Comparison of ENCODE assay signal across 23 cellular contexts in the genomic region with DNA sequence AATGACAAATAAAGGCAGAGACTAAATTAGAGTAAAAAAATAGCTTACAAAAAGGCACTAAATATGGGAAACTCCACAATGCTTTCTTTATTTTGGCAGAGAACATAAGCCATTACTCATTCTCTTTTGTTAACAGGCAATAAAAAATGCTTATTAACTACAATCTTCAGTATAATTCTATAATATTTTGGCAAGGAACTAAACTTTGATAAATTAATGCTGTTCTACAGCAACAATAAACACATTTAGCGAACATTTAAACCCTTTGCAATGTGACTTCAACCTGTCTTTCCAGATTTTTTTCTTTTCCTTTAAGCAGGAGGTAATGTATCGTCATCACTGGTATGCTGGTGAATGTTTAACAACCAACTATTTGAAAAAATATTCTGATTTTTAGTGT. TPM values are rescaled to one million over a fixed set of nuclear protein-coding genes. Genes with fewer than 3 reads are reported as not detected.
DNase-seq lines count a peak whose midpoint lies in the region; ATAC-seq, FAIRE-seq and TF ChIP-seq lines count a peak whose summit lies in the region.
"Had no signal": no experiment of that assay in that cellular context is flagged by ENCODE, and none has a peak within 500 bp of the region (broad histone marks: within the 10 kb centered on the region; RNA-seq: fewer than 3 reads in every experiment).

No MANE protein-coding gene starts in this region.

- POLR2A ChIA-PET in Panc1 (lab: Charles Lee) = no interaction called here

- H3K4me3 ChIP-seq in Panc1 (ENCODE audit: low read depth in 2 of 2, low read length in 2 of 2) (no peak overlapping the region), fibroblast of the aortic adventitia (ENCODE audit: low read depth, low read length) (no peak overlapping the region), retinal pigment epithelial cell (ENCODE audit: low read length) (no peak overlapping the region), adrenal gland (no peak overlapping the region), BE2C (ENCODE audit: low read depth, low read length) (no peak overlapping the region)
- H3K4me3 ChIP-seq: left lung, Peyer's patch had no signal

- no TSS peak for BruUV-seq in Panc1 (replicated peaks; lab: Mats Ljungman, UMichigan)

- intact Hi-C loops in Panc1 (cut with micrococcal nuclease; ENCODE audit: unreplicated experiment) (no loop called here), adrenal gland (cut with DNase I) (no loop called here)

- CTCF ChIA-PET in Panc1 (lab: Charles Lee) = no interaction called here

- H3K27me3 ChIP-seq in Panc1 (ENCODE audit: control insufficient read depth, insufficient read depth, low read length) (no peaks in the 10 kb centered on the region), adrenal gland (no peaks in the 10 kb centered on the region), BE2C (no peaks in the 10 kb centered on the region)
- H3K27me3 ChIP-seq: left lung, Peyer's patch had no signal

- H3K4me1 ChIP-seq in Panc1 (ENCODE audit: control insufficient read depth, insufficient read depth, low read length) = no peaks in the 10 kb centered on the region
- no peaks in the 10 kb centered on the region for H3K4me1 ChIP-seq in adrenal gland (replicated peaks in 1 of 2)
- H3K4me1 ChIP-seq in BE2C = no peaks in the 10 kb centered on the region
- H3K4me1 ChIP-seq: left lung had no signal

- TF ChIP-seq POLR2A in adrenal gland (IDR thresholded peaks at IDR 0.05) = no peak

- no peak for ATAC-seq in Panc1
- ATAC-seq: esophagus mucosa, HepG2, left lung had no signal

- FAIRE-seq in GM19239 (lab: Jason Lieb, UNC) = peak; percentile 40
- FAIRE-seq: HepG2 had no signal

- WGBS in adrenal gland, 4 donors = 58 to 69% (median 59%) methylated on average over 2 of the region's 2 CpGs

- in situ Hi-C loops in Panc1 (cut with HindIII; ENCODE audit: low pct_unique_long_range_greater_than_20kb, low sequenced_read_pairs) = no loop called here

- DNase-seq in GM19239 (ENCODE audit: insufficient read length, low spot score) = no peak
- DNase-seq in Panc1 (ENCODE audit: low read depth, low spot score) = no peak
- peak; percentile 53 for DNase-seq in fibroblast of the aortic adventitia (ENCODE audit: low read depth)
- DNase-seq in retinal pigment epithelial cell (ENCODE audit: low read depth) = peak; percentile 26
- DNase-seq in adrenal gland = no peak
- no peak for DNase-seq in BE2C
- no peak for DNase-seq in NCI-H82 (lab: John Stamatoyannopoulos, UW)
- DNase-seq in NCI-H2107 (lab: John Stamatoyannopoulos, UW) = no peak
- DNase-seq: activated CD4-positive, alpha-beta T cell treated with anti-CD3 and anti-CD28 coated beads, Interleukin-2, amount 50 U/mL, for 4 hours; activated gamma-delta T cell treated with Interleukin-2 at 50 U/mL for 16 hours; amniotic stem cell; left lung; midbrain; NCI-H146; Peyer's patch; stimulated activated CD4-positive, alpha-beta T cell treated with anti-CD3 and anti-CD28 coated beads, Interleukin-12 subunit alpha, Interleukin-12 subunit beta, amount 100 ng/mL, for 4 hours had no signal

- TF ChIP-seq CTCF in Panc1 (IDR thresholded peaks at IDR 0.05) (no peak), fibroblast of the aortic adventitia (IDR thresholded peaks at IDR 0.05; ENCODE audit: insufficient read depth, low read length) (no peak), retinal pigment epithelial cell (conservative IDR thresholded peaks at IDR 0.05; ENCODE audit: low read depth, low read length) (no peak), adrenal gland (IDR thresholded peaks at IDR 0.05) (no peak), BE2C (IDR thresholded peaks at IDR 0.05; ENCODE audit: low read depth, low read length) (no peak)

- H3K9me3 ChIP-seq in Panc1 (ENCODE audit: control insufficient read depth, insufficient read depth, low read depth, low read length) (no peaks in the 10 kb centered on the region), adrenal gland (replicated peaks in 1 of 3) (no peaks in the 10 kb centered on the region), BE2C (no peaks in the 10 kb centered on the region)
- H3K9me3 ChIP-seq: left lung, Peyer's patch had no signal

- H3K36me3 ChIP-seq in Panc1 (ENCODE audit: control insufficient read depth, insufficient read depth, low read length) (no peaks in the 10 kb centered on the region), adrenal gland (replicated peaks in 1 of 2) (no peaks in the 10 kb centered on the region), BE2C (no peaks in the 10 kb centered on the region)
- H3K36me3 ChIP-seq: left lung, Peyer's patch had no signal

- H3K27ac ChIP-seq in Panc1 (ENCODE audit: low read length) (peak overlapping the region; percentile 66; the same call in 1 of the 2 replicates), adrenal gland (no peak overlapping the region)
- H3K27ac ChIP-seq: left lung, Peyer's patch had no signal

RNA-seq across cellular contexts. Expression of gene POU1F1, which starts 42.2 kb away (rescaled TPM):
- total RNA-seq in Panc1 (2021; ENCODE audit: unreplicated experiment) (not detected), fibroblast of the aortic adventitia (ENCODE audit: low replicate concordance) (not detected in 2 replicates), adrenal gland (not detected)
- polyA plus RNA-seq in Panc1 (2012; ENCODE audit: insufficient read length) = not detected
- polyA plus RNA-seq in adrenal gland = not detected
- polyA plus RNA-seq in BE2C (2012; ENCODE audit: insufficient read depth, insufficient read length, low read depth) = not detected
- total RNA-seq: esophagus mucosa; glomerular endothelial cell; HepG2; left lung; M059J; neural crest cell; Peyer's patch; T-helper 2 cell treated with Interferon-gamma antibody and Interleukin-4, amounts not matched to agents 100 ng/mL and 5 ng/mL, for 36 hours; ureter had no signal
- polyA plus RNA-seq: HepG2 had no signal

Comparison
In these comparisons a context has a peak if more than half of its experiments do, and no peak if none do; other contexts are left out.
1. DNase-seq: peak in fibroblast of the aortic adventitia (single experiment) and retinal pigment epithelial cell (single experiment); none in GM19239 (single experiment), Panc1 (single experiment), adrenal gland (0 of 7), BE2C (single experiment), NCI-H82 (single experiment) and NCI-H2107 (single experiment).